Comparison of ENCODE assay signal across 39 cellular contexts in genomic region chr14:49460647-49461046, GRCh38.
"Had no signal": no experiment of that assay in that cellular context is flagged by ENCODE, and none has a peak within 500 bp of the region (broad histone marks: within the 10 kb centered on the region; RNA-seq: fewer than 3 reads in every experiment).

No MANE protein-coding gene starts in this region.

- H3K4me1 Mint-ChIP-seq: activated CD4-positive, alpha-beta memory T cell treated with anti-CD3 and anti-CD28 coated beads, Interleukin-2, amount 10 ng/mL, durations not matched to agents 7 days and 5 days; activated CD4-positive, alpha-beta T cell treated with anti-CD3 and anti-CD28 coated beads for 36 hours; activated CD4-positive, alpha-beta T cell treated with anti-CD3 and anti-CD28 coated beads, Interleukin-2, amount 10 ng/mL, durations not matched to agents 7 days and 5 days; activated CD8-positive, alpha-beta memory T cell treated with anti-CD3 and anti-CD28 coated beads, Interleukin-2, amount 10 ng/mL, durations not matched to agents 7 days and 5 days; activated naive CD8-positive, alpha-beta T cell treated with anti-CD3 and anti-CD28 coated beads for 36 hours; brain; central memory CD8-positive, alpha-beta T cell had no signal

- H3K36me3 Mint-ChIP-seq: activated CD8-positive, alpha-beta memory T cell treated with anti-CD3 and anti-CD28 coated beads, Interleukin-2, amount 10 ng/mL, durations not matched to agents 7 days and 5 days; activated naive CD4-positive, alpha-beta T cell treated with anti-CD3 and anti-CD28 coated beads, Interleukin-2, amount 50 U/mL, for 72 hours; activated naive CD8-positive, alpha-beta T cell treated with anti-CD3 and anti-CD28 coated beads for 36 hours; brain; WTC11 had no signal

- H3K27ac ChIP-seq: adrenal gland, cardiac muscle cell, WERI-Rb-1 had no signal

- H3K27ac Mint-ChIP-seq: activated CD4-positive, alpha-beta memory T cell treated with anti-CD3 and anti-CD28 coated beads, Interleukin-2, amount 10 ng/mL, durations not matched to agents 7 days and 5 days; activated CD4-positive, alpha-beta T cell treated with anti-CD3 and anti-CD28 coated beads for 36 hours; activated CD4-positive, alpha-beta T cell treated with anti-CD3 and anti-CD28 coated beads, Interleukin-2, amount 10 ng/mL, durations not matched to agents 7 days and 5 days; activated CD8-positive, alpha-beta memory T cell treated with anti-CD3 and anti-CD28 coated beads, Interleukin-2, amount 10 ng/mL, durations not matched to agents 7 days and 5 days; activated CD8-positive, alpha-beta T cell treated with anti-CD3 and anti-CD28 coated beads, Interleukin-2, amount 10 ng/mL, durations not matched to agents 7 days and 5 days; activated naive CD4-positive, alpha-beta T cell treated with anti-CD3 and anti-CD28 coated beads for 36 hours; activated naive CD4-positive, alpha-beta T cell treated with anti-CD3 and anti-CD28 coated beads, Interleukin-2, amount 50 U/mL, for 72 hours; activated naive CD8-positive, alpha-beta T cell treated with anti-CD3 and anti-CD28 coated beads for 36 hours; activated T-cell treated with anti-CD3 and anti-CD28 coated beads, Interleukin-2, amount 50 U/mL, for 24 hours; T-helper 1 cell treated with Interleukin-12 subunit alpha and Interleukin-12 subunit beta and Interleukin-4 antibody, amounts not matched to agents 30 μg/mL and 1 μg/mL, for 36 hours; T-helper 2 cell treated with Interferon-gamma antibody and Interleukin-4, amounts not matched to agents 5 μg/mL and 100 μg/mL, for 36 hours; WTC11 had no signal

- H3K9me3 ChIP-seq: adrenal gland had no signal

- H3K4me3 ChIP-seq: adrenal gland, cardiac muscle cell had no signal

- H3K36me3 ChIP-seq: adrenal gland, cardiac muscle cell, WERI-Rb-1 had no signal

- H3K27me3 Mint-ChIP-seq: activated naive CD8-positive, alpha-beta T cell treated with anti-CD3 and anti-CD28 coated beads for 36 hours; brain had no signal

- FAIRE-seq: astrocyte, bronchial epithelial cell, TTC549 had no signal

- H3K9me3 Mint-ChIP-seq: activated CD4-positive, alpha-beta memory T cell treated with anti-CD3 and anti-CD28 coated beads, Interleukin-2, amount 10 ng/mL, durations not matched to agents 7 days and 5 days; activated CD4-positive, alpha-beta T cell treated with anti-CD3 and anti-CD28 coated beads, Interleukin-2, amount 10 ng/mL, durations not matched to agents 7 days and 5 days; activated naive CD4-positive, alpha-beta T cell treated with anti-CD3 and anti-CD28 coated beads for 36 hours; activated naive CD4-positive, alpha-beta T cell treated with anti-CD3 and anti-CD28 coated beads, Interleukin-2, amount 50 U/mL, for 72 hours; activated naive CD8-positive, alpha-beta T cell treated with anti-CD3 and anti-CD28 coated beads for 36 hours; activated T-cell treated with anti-CD3 and anti-CD28 coated beads, Interleukin-2, amount 50 U/mL, for 24 hours; brain; central memory CD8-positive, alpha-beta T cell; T-helper 1 cell treated with Interleukin-12 subunit alpha and Interleukin-12 subunit beta and Interleukin-4 antibody, amounts not matched to agents 30 μg/mL and 1 μg/mL, for 36 hours; T-helper 2 cell treated with Interferon-gamma antibody and Interleukin-4, amounts not matched to agents 5 μg/mL and 100 μg/mL, for 36 hours had no signal

- DNase-seq: activated CD4-positive, alpha-beta memory T cell treated with anti-CD3 and anti-CD28 coated beads, Interleukin-2, amount 10 ng/mL, durations not matched to agents 7 days and 5 days; activated CD4-positive, alpha-beta T cell treated with anti-CD3 and anti-CD28 coated beads for 1 hour; activated CD4-positive, alpha-beta T cell treated with anti-CD3 and anti-CD28 coated beads for 36 hours; activated CD4-positive, alpha-beta T cell treated with anti-CD3 and anti-CD28 coated beads for 48 hours; activated CD4-positive, alpha-beta T cell treated with anti-CD3 and anti-CD28 coated beads, Interleukin-2, amount 10 ng/mL, durations not matched to agents 7 days and 5 days; activated CD4-positive, alpha-beta T cell treated with anti-CD3 and anti-CD28 coated beads, Interleukin-2, amount 50 U/mL, for 48 hours; activated CD4-positive, CD25-positive, alpha-beta regulatory T cell; activated CD8-positive, alpha-beta memory T cell treated with anti-CD3 and anti-CD28 coated beads for 24 hours; activated CD8-positive, alpha-beta memory T cell treated with anti-CD3 and anti-CD28 coated beads, Interleukin-2, amount 10 ng/mL, durations not matched to agents 7 days and 5 days; activated CD8-positive, alpha-beta memory T cell treated with anti-CD3 and anti-CD28 coated beads, Interleukin-2, amount 50 U/mL, for 48 hours; activated CD8-positive, alpha-beta T cell treated with anti-CD3 and anti-CD28 coated beads, Interleukin-2, amount 10 ng/mL, durations not matched to agents 7 days and 5 days; activated effector memory CD4-positive, alpha-beta T cell treated with anti-CD3 and anti-CD28 coated beads, Interleukin-2, amount 50 U/mL, for 16 hours; activated gamma-delta T cell treated with Interleukin-2 at 50 U/mL for 16 hours; activated naive CD4-positive, alpha-beta T cell; activated naive CD4-positive, alpha-beta T cell treated with anti-CD3 and anti-CD28 coated beads for 36 hours; activated naive CD4-positive, alpha-beta T cell treated with anti-CD3 and anti-CD28 coated beads, Interleukin-2, amount 50 U/mL, for 16 hours; activated naive CD8-positive, alpha-beta T cell treated with anti-CD3 and anti-CD28 coated beads for 36 hours; activated T-cell treated with anti-CD3 and anti-CD28 coated beads, Interleukin-2, amount 50 U/mL, for 24 hours; activated T-cell treated with anti-CD3 and anti-CD28 coated beads, Interleukin-2, amount 50 U/mL, for 48 hours; adrenal gland; amniotic stem cell; aorta; caudate nucleus; cerebellar nuclear complex; T-helper 1 cell; T-helper 2 cell; T-helper 9 cell; WERI-Rb-1 had no signal

- H3K4me1 ChIP-seq: adrenal gland had no signal

- H3K27me3 ChIP-seq: cardiac muscle cell had no signal

- ATAC-seq: activated CD4-positive, alpha-beta T cell treated with anti-CD3 and anti-CD28 coated beads for 36 hours; activated CD4-positive, CD25-positive, alpha-beta regulatory T cell treated with anti-CD3 and anti-CD28 coated beads, Interleukin-2, amount 50 U/mL, for 24 hours; activated CD8-positive, alpha-beta memory T cell treated with anti-CD3 and anti-CD28 coated beads, Interleukin-2, amount 10 ng/mL, durations not matched to agents 7 days and 5 days; activated CD8-positive, alpha-beta T cell treated with anti-CD3 and anti-CD28 coated beads, Interleukin-2, amount 10 ng/mL, durations not matched to agents 7 days and 5 days had no signal

- H3K4me3 Mint-ChIP-seq: activated CD4-positive, alpha-beta memory T cell treated with anti-CD3 and anti-CD28 coated beads, Interleukin-2, amount 10 ng/mL, durations not matched to agents 7 days and 5 days; activated CD4-positive, alpha-beta T cell treated with anti-CD3 and anti-CD28 coated beads for 36 hours; activated CD4-positive, alpha-beta T cell treated with anti-CD3 and anti-CD28 coated beads, Interleukin-2, amount 10 ng/mL, durations not matched to agents 7 days and 5 days; activated CD8-positive, alpha-beta memory T cell treated with anti-CD3 and anti-CD28 coated beads, Interleukin-2, amount 10 ng/mL, durations not matched to agents 7 days and 5 days; activated CD8-positive, alpha-beta T cell treated with anti-CD3 and anti-CD28 coated beads, Interleukin-2, amount 10 ng/mL, durations not matched to agents 7 days and 5 days; activated naive CD4-positive, alpha-beta T cell treated with anti-CD3 and anti-CD28 coated beads for 36 hours; activated naive CD8-positive, alpha-beta T cell treated with anti-CD3 and anti-CD28 coated beads for 36 hours; activated T-cell treated with anti-CD3 and anti-CD28 coated beads, Interleukin-2, amount 50 U/mL, for 24 hours; central memory CD8-positive, alpha-beta T cell; T-helper 1 cell treated with Interleukin-12 subunit alpha and Interleukin-12 subunit beta and Interleukin-4 antibody, amounts not matched to agents 30 μg/mL and 1 μg/mL, for 36 hours; T-helper 2 cell treated with Interferon-gamma antibody and Interleukin-4, amounts not matched to agents 5 μg/mL and 100 μg/mL, for 36 hours; WTC11 had no signal
